3 cellular contexts compared by ENCODE assay signal in the genomic region with DNA sequence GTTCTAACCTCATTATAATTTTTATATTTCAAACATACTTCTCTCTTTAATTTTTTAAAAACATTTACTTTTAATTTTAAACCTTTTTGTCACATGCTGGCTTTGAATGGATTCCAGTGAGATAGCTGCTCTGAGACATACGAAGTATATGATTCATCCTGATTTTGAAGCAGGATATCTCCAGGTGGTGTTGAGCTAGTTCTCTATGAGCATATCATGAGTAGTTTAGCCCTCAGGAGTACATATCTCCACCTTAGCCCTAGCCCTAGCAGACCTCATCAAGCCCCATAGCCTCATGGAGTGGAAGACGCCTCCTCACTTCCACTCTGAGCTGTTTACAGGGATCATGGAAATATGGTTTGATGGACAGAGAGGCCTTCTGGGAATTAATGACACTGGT.
"Had no signal": no experiment of that assay in that cellular context is flagged by ENCODE, and none has a peak within 500 bp of the region (broad histone marks: within the 10 kb centered on the region; RNA-seq: fewer than 3 reads in every experiment).

No MANE protein-coding gene starts in this region.

- DNase-seq: GDM1, GF-D8 had no signal

- ATAC-seq: GM12878 had no signal
